ENCODE assay signal across 8 cellular contexts in genomic region chr3:115783938-115784738, GRCh38.
DNase-seq lines count a peak whose midpoint lies in the region; ATAC-seq, FAIRE-seq and TF ChIP-seq lines count a peak whose summit lies in the region.

No MANE protein-coding gene starts in this region.

- H3K36me3 ChIP-seq in psoas muscle (ENCODE audit: insufficient read depth in 1 of 2, low read depth in 1 of 2) = no peaks in the 10 kb centered on the region

- H3K27me3 ChIP-seq in right cardiac atrium (ENCODE audit: control insufficient read depth, insufficient read depth) (no peaks in the 10 kb centered on the region), psoas muscle (ENCODE audit: insufficient read depth in 3 of 3, low read length in 2 of 3) (no peaks in the 10 kb centered on the region)

- peak overlapping the region; percentile 55 for H3K4me3 ChIP-seq in right cardiac atrium (ENCODE audit: low read length)
- H3K4me3 ChIP-seq in psoas muscle = peak overlapping the region; percentile 94

- intact Hi-C loops in right cardiac atrium (cut with DNase I) (loop anchor here in 3 of 4 donors (10.0 kb wide), 1 partner anchor 569 kb away; no protein-coding TSS in a partner anchor), psoas muscle (cut with DNase I) (loop anchor here (10.0 kb wide), 1 partner anchor 569 kb away; no protein-coding TSS in a partner anchor)

- peak; percentile 99 for FAIRE-seq in urothelium cell line (lab: Jason Lieb, UNC)

- no peaks in the 10 kb centered on the region for H3K4me1 ChIP-seq in right cardiac atrium (ENCODE audit: control insufficient read depth, insufficient read depth, low read length)
- no peaks in the 10 kb centered on the region for H3K4me1 ChIP-seq in psoas muscle

- peak; percentile 98 for TF ChIP-seq CTCF in psoas muscle (IDR thresholded peaks at IDR 0.05)

- no peaks in the 10 kb centered on the region for H3K9me3 ChIP-seq in right cardiac atrium (ENCODE audit: control insufficient read depth, low read length)
- no peaks in the 10 kb centered on the region for H3K9me3 ChIP-seq in psoas muscle

- DNase-seq in NCI-H1694 (lab: John Stamatoyannopoulos, UW) = peak; percentile 87
- DNase-seq in T-helper 1 cell = peak; percentile 79 to 88 (median 86)
- DNase-seq in amygdala (lab: John Stamatoyannopoulos, UW) = peak in 55 of 56 donors; percentile 21 to 91 (median 71)
- peak; percentile 92 to 96 (median 96) for DNase-seq in right cardiac atrium
- DNase-seq in psoas muscle = peak; percentile 90 to 93
- DNase-seq in urothelium cell line (ENCODE audit: low spot score) = peak; percentile 93

- WGBS in right cardiac atrium = under 1% methylated on average over 81 of the region's 81 CpGs
- WGBS in psoas muscle, 3 donors = 0 to 1% (median 0%) methylated on average over 63 to 81 of the region's 81 CpGs

- peak overlapping the region; percentile 40 for H3K27ac ChIP-seq in right cardiac atrium (ENCODE audit: low read length)
- peak overlapping the region; percentile 97 for H3K27ac ChIP-seq in psoas muscle

- peak; percentile 93 for ATAC-seq in GM18498 (IDR thresholded peaks at IDR 0.05; ENCODE audit: unreplicated experiment)
- peak; percentile 97 for ATAC-seq in HG02943 (IDR thresholded peaks at IDR 0.05; ENCODE audit: low read depth, unreplicated experiment)
- ATAC-seq in right cardiac atrium = peak; percentile 97
- peak; percentile 94 to 96 (median 94) for ATAC-seq in psoas muscle

Comparison
In these comparisons a context has a peak if more than half of its experiments do, and no peak if none do; other contexts are left out.
1. Peak in every context shown above with its lines: DNase-seq, ATAC-seq, H3K4me3 ChIP-seq and H3K27ac ChIP-seq.